In the genomic region with DNA sequence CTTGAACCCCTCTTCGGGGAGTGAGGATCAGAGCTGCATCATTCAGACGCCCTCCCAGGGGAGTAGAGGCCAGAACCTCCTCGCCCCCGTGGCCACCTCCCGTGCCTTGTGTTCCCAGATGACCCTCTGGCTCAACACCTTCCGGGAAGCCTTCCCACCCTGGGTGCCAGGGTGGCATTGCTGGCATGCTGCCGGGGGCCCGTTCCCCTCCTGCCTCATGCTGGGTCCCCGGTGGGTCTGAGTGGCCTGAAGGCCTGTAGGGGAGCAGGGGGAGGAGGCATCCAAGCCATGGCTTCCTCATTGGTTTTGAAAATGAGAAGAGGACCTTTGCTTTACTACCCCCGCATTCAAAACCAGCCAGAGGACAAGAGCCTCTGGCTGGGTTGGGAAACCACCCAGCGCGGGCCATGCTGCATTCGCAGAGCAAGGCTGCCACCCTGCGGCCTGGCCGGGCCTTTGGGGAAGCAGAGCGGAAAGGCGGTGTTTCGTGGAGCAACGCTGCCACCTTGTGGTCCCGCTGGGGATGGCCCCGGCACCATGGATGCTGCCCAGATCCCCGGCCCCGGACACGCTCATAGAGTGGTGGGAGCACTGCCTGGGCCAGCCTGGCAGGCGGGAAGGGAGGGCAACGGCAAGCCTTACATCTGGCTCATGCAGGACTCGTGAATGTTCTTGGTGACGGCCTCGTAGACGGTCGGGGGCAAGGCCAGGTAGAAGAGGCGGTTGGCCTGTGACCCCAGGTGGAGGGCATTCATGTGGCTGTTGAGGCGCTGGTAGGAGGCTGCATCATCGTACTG, we compare ENCODE assay signal across 8 cellular contexts. TPM values are rescaled to one million over a fixed set of nuclear protein-coding genes. Genes with fewer than 3 reads are reported as not detected.
DNase-seq lines count a peak whose midpoint lies in the region; ATAC-seq and TF ChIP-seq lines count a peak whose summit lies in the region.

No MANE protein-coding gene starts in this region.

- H3K4me3 ChIP-seq in CD4-positive, alpha-beta memory T cell (ENCODE audit: low read length in 2 of 2) = no peak overlapping the region
- H3K4me3 ChIP-seq in dorsolateral prefrontal cortex = peak overlapping the region in 2 of 59 donors; percentile 3 to 31

- peaks cover 3% of the 10 kb centered on the region for H3K36me3 ChIP-seq in CD4-positive, alpha-beta memory T cell (ENCODE audit: insufficient read depth, low read length)

- H3K36me3 Mint-ChIP-seq in CD4-positive, alpha-beta memory T cell = peaks cover 0 to 13% of the 10 kb centered on the region in 2 donors
- H3K36me3 Mint-ChIP-seq in activated CD4-positive, alpha-beta memory T cell treated with anti-CD3 and anti-CD28 coated beads for 36 hours = peaks cover 4% of the 10 kb centered on the region
- peaks cover 7% of the 10 kb centered on the region for H3K36me3 Mint-ChIP-seq in memory B cell

- DNase-seq in CD4-positive, alpha-beta memory T cell = peak; percentile 85 to 92 (median 89)
- DNase-seq in NCI-H82 treated with DMSO at 0.1 percent for 48 hours (lab: John Stamatoyannopoulos, UW; ENCODE audit: unreplicated experiment) = peak; percentile 44
- DNase-seq in activated CD4-positive, alpha-beta memory T cell treated with anti-CD3 and anti-CD28 coated beads for 36 hours = peak; percentile 91
- DNase-seq in dorsolateral prefrontal cortex = peak; percentile 84 to 93 (median 90)
- peak; percentile 84 to 96 for DNase-seq in memory B cell (ENCODE audit: low spot score in 2 of 2)
- DNase-seq in stimulated activated CD8-positive, alpha-beta memory T cell treated with anti-CD3 and anti-CD28 coated beads, Interleukin-2, amount 100 ng/mL, for 1 hour (ENCODE audit: low read depth in 2 of 2) = peak; percentile 78 to 82

- H3K27me3 ChIP-seq in CD4-positive, alpha-beta memory T cell (ENCODE audit: insufficient read depth, low read length) = no peaks in the 10 kb centered on the region
- peaks cover 0 to 51% (median 3%) of the 10 kb centered on the region in 45 donors for H3K27me3 ChIP-seq in dorsolateral prefrontal cortex

- H3K27ac ChIP-seq in CD4-positive, alpha-beta memory T cell (ENCODE audit: low read depth, low read length) = peak overlapping the region; percentile 43
- H3K27ac ChIP-seq in dorsolateral prefrontal cortex = peak overlapping the region in 46 of 59 donors; percentile 3 to 77 (median 50)

- TF ChIP-seq CTCF in dorsolateral prefrontal cortex (IDR thresholded peaks at IDR 0.05 in 54 of 56, conservative IDR thresholded peaks at IDR 0.05 in 2 of 56; ENCODE audit: low read depth in 1 of 56, partially characterized antibody in 56 of 56) = peak; percentile 71 to 100 (median 100)

- intact Hi-C loops in CD4-positive, alpha-beta memory T cell (cut with micrococcal nuclease) = loop anchor here (1.0 to 2.0 kb wide), 2 partner anchors 161 to 522 kb away; no protein-coding TSS in a partner anchor
- intact Hi-C loops in activated CD4-positive, alpha-beta memory T cell treated with anti-CD3 and anti-CD28 coated beads for 36 hours (cut with micrococcal nuclease) = no loop called here
- intact Hi-C loops in dorsolateral prefrontal cortex (cut with DNase I) = loop anchor here (5.0 kb wide), 1 partner anchor 162 kb away; a partner anchor contains a TSS

- peaks cover 2 to 14% (median 5%) of the 10 kb centered on the region in 4 donors for H3K4me1 Mint-ChIP-seq in CD4-positive, alpha-beta memory T cell
- H3K4me1 Mint-ChIP-seq in activated CD4-positive, alpha-beta memory T cell treated with anti-CD3 and anti-CD28 coated beads for 36 hours (ENCODE audit: low read depth) = peaks cover 8% of the 10 kb centered on the region
- H3K4me1 Mint-ChIP-seq in memory B cell = peaks cover 4% of the 10 kb centered on the region

- H3K9me3 ChIP-seq in CD4-positive, alpha-beta memory T cell (ENCODE audit: control insufficient read depth in 1 of 2, low read length in 2 of 2) = no peaks in the 10 kb centered on the region

- H3K27me3 Mint-ChIP-seq in CD4-positive, alpha-beta memory T cell = no peaks in the 10 kb centered on the region
- no peaks in the 10 kb centered on the region for H3K27me3 Mint-ChIP-seq in activated CD4-positive, alpha-beta memory T cell treated with anti-CD3 and anti-CD28 coated beads for 36 hours
- H3K27me3 Mint-ChIP-seq in memory B cell = no peaks in the 10 kb centered on the region

- H3K27ac Mint-ChIP-seq in CD4-positive, alpha-beta memory T cell = peak overlapping the region in 6 of 7 donors; percentile 22 to 86 (median 72)
- peak overlapping the region; percentile 56 for H3K27ac Mint-ChIP-seq in activated CD4-positive, alpha-beta memory T cell treated with anti-CD3 and anti-CD28 coated beads for 36 hours
- peak overlapping the region; percentile 53 for H3K27ac Mint-ChIP-seq in memory B cell

- CTCF ChIA-PET in CD4-positive, alpha-beta memory T cell (lab: Charles Lee; ENCODE audit: partially characterized antibody) = interaction anchor here (0.7 to 5.2 kb wide), 6 partner anchors 8 to 516 kb away, joined by 3 to 26 read pairs (median 4); a partner anchor contains a TSS
- CTCF ChIA-PET in activated CD4-positive, alpha-beta memory T cell treated with anti-CD3 and anti-CD28 coated beads for 36 hours (lab: Charles Lee) = interaction anchor here (0.6 to 3.0 kb wide), 6 partner anchors 12 to 566 kb away, joined by 3 to 11 read pairs (median 3); a partner anchor contains a TSS

- POLR2A ChIA-PET in CD4-positive, alpha-beta memory T cell (lab: Charles Lee; ENCODE audit: partially characterized antibody) = interaction anchor here (1.1 to 6.5 kb wide), 3 partner anchors 13 to 161 kb away, joined by 3 to 56 read pairs (median 3); a partner anchor contains a TSS
- POLR2A ChIA-PET in activated CD4-positive, alpha-beta memory T cell treated with anti-CD3 and anti-CD28 coated beads for 36 hours (lab: Charles Lee) = no interaction called here

- H3K4me3 Mint-ChIP-seq in CD4-positive, alpha-beta memory T cell = no peak overlapping the region
- H3K4me3 Mint-ChIP-seq in activated CD4-positive, alpha-beta memory T cell treated with anti-CD3 and anti-CD28 coated beads for 36 hours = no peak overlapping the region
- H3K4me3 Mint-ChIP-seq in memory B cell = no peak overlapping the region

- H3K4me1 ChIP-seq in CD4-positive, alpha-beta memory T cell (ENCODE audit: insufficient read depth, low read length) = peaks cover 8% of the 10 kb centered on the region

- H3K9me3 Mint-ChIP-seq in CD4-positive, alpha-beta memory T cell = peaks cover 0 to 2% (median 0%) of the 10 kb centered on the region in 8 donors
- no peaks in the 10 kb centered on the region for H3K9me3 Mint-ChIP-seq in activated CD4-positive, alpha-beta memory T cell treated with anti-CD3 and anti-CD28 coated beads for 36 hours
- no peaks in the 10 kb centered on the region for H3K9me3 Mint-ChIP-seq in memory B cell

- peak; percentile 63 for ATAC-seq in GM19452 (IDR thresholded peaks at IDR 0.05; ENCODE audit: unreplicated experiment)
- peak; percentile 76 for ATAC-seq in HG03558 (IDR thresholded peaks at IDR 0.05; ENCODE audit: extremely low read depth, unreplicated experiment)
- ATAC-seq in memory B cell (ENCODE audit: low read depth) = peak; percentile 98

RNA-seq across cellular contexts. Expression of a gene that starts 11.9 kb away (rescaled TPM):
- 10 to 100 TPM; 45.4 to 46.0 TPM for total RNA-seq in CD4-positive, alpha-beta memory T cell
- polyA plus RNA-seq in CD4-positive, alpha-beta memory T cell = 1 to 10 TPM; 1.7 to 3.8 TPM
- total RNA-seq in activated CD4-positive, alpha-beta memory T cell treated with anti-CD3 and anti-CD28 coated beads for 36 hours = 10 to 100 TPM; 65.8 to 70.4 TPM
- total RNA-seq in dorsolateral prefrontal cortex = 10 to 100 TPM; 33.1 to 65.0 (median 50.4) TPM

RNA-seq across cellular contexts. Expression of a gene that starts 12.7 kb away (rescaled TPM):
- total RNA-seq in CD4-positive, alpha-beta memory T cell = 10 to 100 TPM; 44.4 to 44.7 TPM
- 10 to 100 TPM; 28.2 to 34.6 TPM for polyA plus RNA-seq in CD4-positive, alpha-beta memory T cell
- total RNA-seq in activated CD4-positive, alpha-beta memory T cell treated with anti-CD3 and anti-CD28 coated beads for 36 hours = 10 to 100 TPM; 39.4 to 45.9 TPM
- total RNA-seq in dorsolateral prefrontal cortex = 10 to 100 TPM; 16.3 to 36.4 (median 27.2) TPM

RNA-seq across cellular contexts. Expression of a gene that starts 18.7 kb away (rescaled TPM):
- 10 to 100 TPM; 51.0 to 51.8 TPM for total RNA-seq in CD4-positive, alpha-beta memory T cell
- polyA plus RNA-seq in CD4-positive, alpha-beta memory T cell = 10 to 100 TPM; 18.4 to 20.2 TPM
- total RNA-seq in activated CD4-positive, alpha-beta memory T cell treated with anti-CD3 and anti-CD28 coated beads for 36 hours = 10 to 100 TPM; 21.4 to 28.4 TPM
- total RNA-seq in dorsolateral prefrontal cortex = 10 to 100 TPM; 33.9 to 82.8 (median 51.1) TPM

RNA-seq across cellular contexts. Expression of a gene that starts 44.3 kb away (rescaled TPM):
- 10 to 100 TPM; 22.5 to 23.7 TPM for total RNA-seq in CD4-positive, alpha-beta memory T cell
- polyA plus RNA-seq in CD4-positive, alpha-beta memory T cell = 10 to 100 TPM; 61.4 to 62.3 TPM
- 10 to 100 TPM; 14.4 to 16.1 TPM for total RNA-seq in activated CD4-positive, alpha-beta memory T cell treated with anti-CD3 and anti-CD28 coated beads for 36 hours
- 10 to 100 TPM in 12 of 120 experiments, 1 to 10 TPM in 108; 5.3 to 12.1 (median 8.2) TPM for total RNA-seq in dorsolateral prefrontal cortex

RNA-seq across cellular contexts. Expression of a gene that starts 48.3 kb away (rescaled TPM):
- total RNA-seq in CD4-positive, alpha-beta memory T cell = 10 to 100 TPM; 33.2 to 41.3 TPM
- polyA plus RNA-seq in CD4-positive, alpha-beta memory T cell = 10 to 100 TPM; 56.9 to 66.8 TPM
- total RNA-seq in activated CD4-positive, alpha-beta memory T cell treated with anti-CD3 and anti-CD28 coated beads for 36 hours = 10 to 100 TPM; 49.5 to 53.3 TPM
- 10 to 100 TPM; 30.3 to 72.2 (median 51.7) TPM for total RNA-seq in dorsolateral prefrontal cortex
